Comparison of ENCODE assay signal across 25 cellular contexts in genomic region chr5:73896668-73897067, GRCh38.
"Had no signal": no experiment of that assay in that cellular context is flagged by ENCODE, and none has a peak within 500 bp of the region (broad histone marks: within the 10 kb centered on the region; RNA-seq: fewer than 3 reads in every experiment).

No MANE protein-coding gene starts in this region.

- H3K4me1 ChIP-seq: gastroesophageal sphincter had no signal

- H3K27ac ChIP-seq: coronary artery, dorsolateral prefrontal cortex, esophagus muscularis mucosa, foreskin keratinocyte, gastroesophageal sphincter, hepatocyte, lower lobe of right lung had no signal

- H3K9me3 ChIP-seq: esophagus muscularis mucosa, gastroesophageal sphincter, heart left ventricle, lower lobe of right lung had no signal

- H3K4me3 ChIP-seq: coronary artery, dorsolateral prefrontal cortex, esophagus muscularis mucosa, gastroesophageal sphincter, heart left ventricle, hepatocyte, lower lobe of right lung had no signal

- FAIRE-seq: colon, endothelial cell of umbilical vein, frontal cortex, kidney had no signal

- H3K27ac Mint-ChIP-seq: immature natural killer cell; naive thymus-derived CD4-positive, alpha-beta T cell had no signal

- ATAC-seq: foreskin keratinocyte; gastroesophageal sphincter; heart left ventricle; left colon; left lobe of liver; left ventricle myocardium superior; lower lobe of right lung; naive thymus-derived CD4-positive, alpha-beta T cell had no signal

- H3K9me3 Mint-ChIP-seq: immature natural killer cell had no signal

- H3K27me3 ChIP-seq: esophagus muscularis mucosa, foreskin keratinocyte, gastroesophageal sphincter, heart left ventricle, hepatocyte had no signal

- H2AFZ ChIP-seq: hepatocyte had no signal

- H3K4me2 ChIP-seq: hepatocyte had no signal

- H3K36me3 Mint-ChIP-seq: naive thymus-derived CD4-positive, alpha-beta T cell had no signal

- H3K79me2 ChIP-seq: hepatocyte had no signal

- H3K4me1 Mint-ChIP-seq: immature natural killer cell had no signal

- H3K4me3 Mint-ChIP-seq: immature natural killer cell; naive thymus-derived CD4-positive, alpha-beta T cell had no signal

- DNase-seq: dermis blood vessel endothelial cell; dorsolateral prefrontal cortex; effector CD4-positive, alpha-beta T cell; effector memory CD4-positive, alpha-beta T cell; foreskin keratinocyte; heart left ventricle; hypothalamus; immature natural killer cell; islet precursor cell; kidney; kidney glomerular epithelial cell; left colon; left ventricle myocardium superior; lower lobe of right lung; mesendoderm; midbrain; naive thymus-derived CD4-positive, alpha-beta T cell had no signal
